Comparison of ENCODE assay signal across 8 cellular contexts in genomic region chr6:131530936-131531335, GRCh38. TPM values are rescaled to one million over a fixed set of nuclear protein-coding genes. Genes with fewer than 3 reads are reported as not detected.
"Had no signal": no experiment of that assay in that cellular context is flagged by ENCODE, and none has a peak within 500 bp of the region (broad histone marks: within the 10 kb centered on the region; RNA-seq: fewer than 3 reads in every experiment).

No MANE protein-coding gene starts in this region.

RNA-seq across cellular contexts. Expression of gene ARG1, which starts 42.1 kb away (rescaled TPM):
- total RNA-seq: endodermal cell; esophagus mucosa; glomerular endothelial cell; myocyte; natural killer cell treated with Interleukin-12 subunit alpha and Interleukin-12 subunit beta and Interleukin-15 and Interleukin-18, amount 100 ng/mL, for 72 hours; neural crest cell; pulmonary artery endothelial cell; transverse colon had no signal
